In genomic region chr9:23408874-23409273, GRCh38 we compare ENCODE assay signal across 25 cellular contexts.
"Had no signal": no experiment of that assay in that cellular context is flagged by ENCODE, and none has a peak within 500 bp of the region (broad histone marks: within the 10 kb centered on the region; RNA-seq: fewer than 3 reads in every experiment).

No MANE protein-coding gene starts in this region.

- H3K27ac ChIP-seq: neural progenitor cell, ovary, parathyroid adenoma, psoas muscle, skin epidermis, spleen, stomach, tibial artery, transverse colon, upper lobe of right lung, uterus had no signal

- H3K36me3 ChIP-seq: neural progenitor cell, ovary, spleen, stomach, tibial artery, transverse colon, upper lobe of right lung, uterus had no signal

- H3K9me3 ChIP-seq: ovary, psoas muscle, tibial artery, transverse colon, upper lobe of right lung, uterus had no signal

- H3K4me1 ChIP-seq: neural progenitor cell, parathyroid adenoma, psoas muscle, spleen, stomach, transverse colon, upper lobe of right lung, uterus had no signal

- H3K27me3 ChIP-seq: neural progenitor cell, ovary, spleen, stomach, tibial artery, transverse colon, upper lobe of right lung, uterus had no signal

- H3K9ac ChIP-seq: neural progenitor cell, parathyroid adenoma had no signal

- H2AFZ ChIP-seq: neural progenitor cell, parathyroid adenoma had no signal

- H3K4me3 ChIP-seq: neural progenitor cell, ovary, psoas muscle, skin epidermis, smooth muscle cell, spleen, stomach, tibial artery, transverse colon, upper lobe of right lung, uterus had no signal

- DNase-seq: naive thymus-derived CD4-positive, alpha-beta T cell; natural killer cell; occipital lobe; ovary; posterior cingulate gyrus; psoas muscle; right cardiac atrium; spleen; stimulated activated CD4-positive, alpha-beta T cell treated with anti-CD3 and anti-CD28 coated beads, Interleukin-12 subunit alpha, Interleukin-12 subunit beta, amount 100 ng/mL, for 4 hours; stimulated activated CD4-positive, alpha-beta T cell treated with anti-CD3 and anti-CD28 coated beads, Interleukin-1b, Interleukin-23, amount 100 ng/mL, for 48 hours; stimulated activated CD4-positive, alpha-beta T cell treated with anti-CD3 and anti-CD28 coated beads, Interleukin-4, amount 100 ng/mL, for 1 hour; stimulated activated CD4-positive, alpha-beta T cell treated with anti-CD3 and anti-CD28 coated beads, Interleukin-4, amount 100 ng/mL, for 4 hours; stimulated activated CD8-positive, alpha-beta memory T cell treated with anti-CD3 and anti-CD28 coated beads, Interleukin-4, amount 100 ng/mL, for 48 hours; stimulated activated naive B cell treated with anti-CD40 and anti-IgM and Interleukin-4, amounts not matched to agents 10 μg/mL and 1 μg/mL and 100 μg/mL, for 72 hours; stimulated activated naive CD4-positive, alpha-beta T cell treated with Interleukin-2 at 50 U/mL for 16 hours; stomach; tibial artery; transverse colon; upper lobe of right lung; uterus had no signal

- H3K79me2 ChIP-seq: parathyroid adenoma had no signal

- H3K4me2 ChIP-seq: neural progenitor cell, smooth muscle cell had no signal

- ATAC-seq: naive thymus-derived CD4-positive, alpha-beta T cell; natural killer cell; psoas muscle; right cardiac atrium; sciatic nerve; stimulated activated naive B cell treated with anti-CD40 and anti-IgM and Interleukin-4, amounts not matched to agents 10 μg/mL and 1 μg/mL and 100 μg/mL, for 72 hours; upper lobe of right lung had no signal
